In the genomic region with DNA sequence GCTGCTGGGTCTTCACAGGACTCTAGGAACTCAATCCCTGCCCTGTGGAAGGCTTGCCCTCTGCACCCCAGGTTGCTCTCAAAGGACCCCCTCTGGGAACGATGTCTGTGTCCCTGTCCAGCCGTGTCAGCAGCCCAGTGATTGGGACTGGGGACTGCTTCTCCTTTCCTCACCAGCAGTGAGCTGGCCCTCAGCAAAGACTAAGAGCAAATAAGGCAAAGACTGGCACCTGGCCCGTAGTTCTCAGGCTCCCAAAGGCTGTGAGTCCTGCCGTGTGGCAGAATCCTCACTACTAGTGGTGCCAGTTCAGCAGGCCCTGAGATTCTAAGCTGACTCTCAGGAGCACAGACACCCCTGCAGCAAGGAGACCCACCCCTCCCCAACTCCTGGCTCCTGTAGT, we compare ENCODE assay signal across 1 cellular context.
TF ChIP-seq lines count a peak whose summit lies in the region.

No MANE protein-coding gene starts in this region.

TF ChIP-seq in GM23338, 12 proteins besides CTCF, POLR2A, EP300 and RAD21 (continued from another document):
- TF ChIP-seq, protein P1, sequence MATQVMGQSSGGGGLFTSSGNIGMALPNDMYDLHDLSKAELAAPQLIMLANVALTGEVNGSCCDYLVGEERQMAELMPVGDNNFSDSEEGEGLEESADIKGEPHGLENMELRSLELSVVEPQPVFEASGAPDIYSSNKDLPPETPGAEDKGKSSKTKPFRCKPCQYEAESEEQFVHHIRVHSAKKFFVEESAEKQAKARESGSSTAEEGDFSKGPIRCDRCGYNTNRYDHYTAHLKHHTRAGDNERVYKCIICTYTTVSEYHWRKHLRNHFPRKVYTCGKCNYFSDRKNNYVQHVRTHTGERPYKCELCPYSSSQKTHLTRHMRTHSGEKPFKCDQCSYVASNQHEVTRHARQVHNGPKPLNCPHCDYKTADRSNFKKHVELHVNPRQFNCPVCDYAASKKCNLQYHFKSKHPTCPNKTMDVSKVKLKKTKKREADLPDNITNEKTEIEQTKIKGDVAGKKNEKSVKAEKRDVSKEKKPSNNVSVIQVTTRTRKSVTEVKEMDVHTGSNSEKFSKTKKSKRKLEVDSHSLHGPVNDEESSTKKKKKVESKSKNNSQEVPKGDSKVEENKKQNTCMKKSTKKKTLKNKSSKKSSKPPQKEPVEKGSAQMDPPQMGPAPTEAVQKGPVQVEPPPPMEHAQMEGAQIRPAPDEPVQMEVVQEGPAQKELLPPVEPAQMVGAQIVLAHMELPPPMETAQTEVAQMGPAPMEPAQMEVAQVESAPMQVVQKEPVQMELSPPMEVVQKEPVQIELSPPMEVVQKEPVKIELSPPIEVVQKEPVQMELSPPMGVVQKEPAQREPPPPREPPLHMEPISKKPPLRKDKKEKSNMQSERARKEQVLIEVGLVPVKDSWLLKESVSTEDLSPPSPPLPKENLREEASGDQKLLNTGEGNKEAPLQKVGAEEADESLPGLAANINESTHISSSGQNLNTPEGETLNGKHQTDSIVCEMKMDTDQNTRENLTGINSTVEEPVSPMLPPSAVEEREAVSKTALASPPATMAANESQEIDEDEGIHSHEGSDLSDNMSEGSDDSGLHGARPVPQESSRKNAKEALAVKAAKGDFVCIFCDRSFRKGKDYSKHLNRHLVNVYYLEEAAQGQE (IDR thresholded peaks at IDR 0.05; ENCODE audit: unreplicated experiment) = peak; percentile 9
